22 cellular contexts compared by ENCODE assay signal in the genomic region with DNA sequence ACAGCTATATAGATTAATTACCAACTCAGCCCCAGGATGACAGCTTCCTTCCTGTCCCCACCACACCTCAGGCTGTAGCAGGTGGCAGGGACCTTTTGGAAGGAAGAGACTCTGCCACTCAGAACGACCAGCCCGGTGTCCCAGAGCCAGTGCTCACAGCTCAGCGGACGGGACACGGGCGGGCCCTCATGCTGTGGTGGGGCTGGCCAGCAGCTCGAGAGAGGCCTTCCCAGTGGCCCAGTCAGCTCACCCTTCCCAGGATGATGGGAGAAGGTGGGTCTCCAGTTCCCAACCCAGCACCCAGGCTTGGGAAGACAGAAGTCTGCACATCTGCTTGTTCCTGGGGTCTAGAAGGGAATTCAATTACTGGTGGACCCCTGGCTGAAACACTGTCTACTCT. TPM values are rescaled to one million over a fixed set of nuclear protein-coding genes. Genes with fewer than 3 reads are reported as not detected.
DNase-seq lines count a peak whose midpoint lies in the region; ATAC-seq, FAIRE-seq and TF ChIP-seq lines count a peak whose summit lies in the region.
"Had no signal": no experiment of that assay in that cellular context is flagged by ENCODE, and none has a peak within 500 bp of the region (broad histone marks: within the 10 kb centered on the region; RNA-seq: fewer than 3 reads in every experiment).

No MANE protein-coding gene starts in this region.

- ATAC-seq in left cardiac atrium (no peak), T-helper 17 cell (no peak)
- ATAC-seq: HepG2 had no signal

- TF ChIP-seq POLR2A in thyroid gland (IDR thresholded peaks at IDR 0.05) = no peak

- H3K36me3 ChIP-seq in kidney (ENCODE audit: control insufficient read depth in 1 of 2, insufficient read depth in 2 of 2, low read length in 2 of 2) (peaks cover 10 to 20% of the 10 kb centered on the region in 2 donors), thyroid gland (peaks cover 10 to 20% of the 10 kb centered on the region in 2 donors)

- peak; percentile 41 for DNase-seq in cardiac septum (ENCODE audit: low spot score)
- no peak for DNase-seq in left cardiac atrium
- DNase-seq in T-helper 17 cell = no peak
- peak; percentile 46 for DNase-seq in kidney
- no peak for DNase-seq in thyroid gland
- DNase-seq in NCI-H2029 treated with DMSO at 0.1 percent for 48 hours (lab: John Stamatoyannopoulos, UW) = no peak
- no peak for DNase-seq in NCI-H2227 (lab: John Stamatoyannopoulos, UW; ENCODE audit: unreplicated experiment)
- DNase-seq in epidermal melanocyte (ENCODE audit: insufficient read length, low spot score) = no peak
- DNase-seq: ACHN; BE2C; CD4-positive, alpha-beta T cell; DMS153; DMS79; GDM1; GOT3; H9 had no signal

- 84 to 85% methylated on average over 5 to 7 of the region's 7 CpGs for WGBS in thyroid gland, 2 donors

- H3K9ac ChIP-seq in kidney (ENCODE audit: low read length in 2 of 2) = peak overlapping the region in 1 of 2 donors; percentile 26

- peaks cover 2% of the 10 kb centered on the region for H3K36me3 Mint-ChIP-seq in T-helper 17 cell (ENCODE audit: low read depth)

- H3K4me1 Mint-ChIP-seq in T-helper 17 cell = peaks cover 3% of the 10 kb centered on the region
- H3K4me1 Mint-ChIP-seq: H9, IgD-negative memory B cell had no signal

- TF ChIP-seq CTCF in kidney (IDR thresholded peaks at IDR 0.05; ENCODE audit: borderline replicate concordance, extremely low read depth, insufficient read depth) (no peak), thyroid gland (IDR thresholded peaks at IDR 0.05) (no peak)

- H3K27me3 Mint-ChIP-seq in T-helper 17 cell = no peaks in the 10 kb centered on the region
- H3K27me3 Mint-ChIP-seq: CD4-positive, alpha-beta T cell; IgD-negative memory B cell had no signal

- no peak overlapping the region for H3K4me3 ChIP-seq in kidney (ENCODE audit: low read length in 2 of 2)
- no peak overlapping the region for H3K4me3 ChIP-seq in thyroid gland (replicated peaks in 1 of 3)

- H3K27ac Mint-ChIP-seq in T-helper 17 cell = peak overlapping the region; percentile 49
- H3K27ac Mint-ChIP-seq: CD4-positive, alpha-beta T cell had no signal

- H3K4me3 Mint-ChIP-seq in T-helper 17 cell = no peak overlapping the region
- H3K4me3 Mint-ChIP-seq: CD4-positive, alpha-beta T cell; H9; IgD-negative memory B cell had no signal

- no peak for FAIRE-seq in kidney (lab: Jason Lieb, UNC)
- FAIRE-seq: A204.1, GM12892, GM18507, HepG2 had no signal

- intact Hi-C loops in cardiac septum (cut with DNase I) (no loop called here), left cardiac atrium (cut with DNase I) (no loop called here), kidney (cut with DNase I) (no loop called here), thyroid gland (cut with DNase I) (no loop called here)

- peak overlapping the region; percentile 73 to 82 for H3K27ac ChIP-seq in kidney (ENCODE audit: low read depth in 2 of 2, low read length in 2 of 2)
- peak overlapping the region; percentile 18 to 41 (median 39) for H3K27ac ChIP-seq in thyroid gland
- H3K27ac ChIP-seq: C4-2B had no signal

- no peaks in the 10 kb centered on the region for H3K9me3 ChIP-seq in T-helper 17 cell (ENCODE audit: control insufficient read depth, low read length, poor library complexity, severe bottlenecking)
- H3K9me3 ChIP-seq in kidney (ENCODE audit: control insufficient read depth in 1 of 2, low read length in 2 of 2) = no peaks in the 10 kb centered on the region
- H3K9me3 ChIP-seq in thyroid gland = no peaks in the 10 kb centered on the region
- H3K9me3 ChIP-seq: BE2C had no signal

- H3K27me3 ChIP-seq in thyroid gland = no peaks in the 10 kb centered on the region
- H3K27me3 ChIP-seq: BE2C had no signal

- peaks cover 25 to 35% of the 10 kb centered on the region in 2 donors for H3K4me1 ChIP-seq in kidney (ENCODE audit: control insufficient read depth in 1 of 2, insufficient read depth in 1 of 2, low read depth in 1 of 2, low read length in 2 of 2)
- no peaks in the 10 kb centered on the region for H3K4me1 ChIP-seq in thyroid gland
- H3K4me1 ChIP-seq: BE2C had no signal

RNA-seq across cellular contexts. Expression of a gene that starts 10.5 kb away (rescaled TPM):
- total RNA-seq in cardiac septum = 43.7 TPM
- total RNA-seq in left cardiac atrium = 10 to 100 TPM; 39.1 to 41.0 TPM
- 10 to 100 TPM; 44.7 to 49.6 TPM for total RNA-seq in T-helper 17 cell
- 30.6 TPM for total RNA-seq in kidney
- 69.4 TPM for polyA plus RNA-seq in kidney (ENCODE audit: insufficient read depth, low read depth, low replicate concordance)
- 10 to 100 TPM; 27.0 to 61.1 (median 38.9) TPM for total RNA-seq in thyroid gland

RNA-seq across cellular contexts. Expression of a gene that starts 30.2 kb away (rescaled TPM):
- total RNA-seq in cardiac septum (9.9 TPM), left cardiac atrium (10 to 100 TPM; 11.0 to 11.6 TPM), T-helper 17 cell (10 to 100 TPM; 15.6 to 20.0 TPM), kidney (27.6 TPM), thyroid gland (10 to 100 TPM; 22.9 to 35.3 (median 25.1) TPM)
- polyA plus RNA-seq in kidney (ENCODE audit: insufficient read depth, low read depth, low replicate concordance) = 20.7 TPM

RNA-seq across cellular contexts. Expression of a gene that starts 30.4 kb away (rescaled TPM):
- total RNA-seq in cardiac septum = 0.65 TPM
- total RNA-seq in left cardiac atrium = under 1 TPM; 0.52 to 0.85 TPM
- not detected for total RNA-seq in T-helper 17 cell
- 1.8 TPM for total RNA-seq in kidney
- 4.0 TPM for polyA plus RNA-seq in kidney (ENCODE audit: insufficient read depth, low read depth, low replicate concordance)
- total RNA-seq in thyroid gland = 1 to 10 TPM in 3 of 4 donors, under 1 TPM in 1; 0.25 to 4.1 (median 2.8) TPM
- polyA plus RNA-seq: HepG2 had no signal

Comparison
In these comparisons a context has a peak if more than half of its experiments do, and no peak if none do; other contexts are left out.
1. DNase-seq: peak in cardiac septum (single experiment) and kidney (single experiment); none in left cardiac atrium (single experiment), T-helper 17 cell (0 of 3), thyroid gland (0 of 2), NCI-H2029 treated with DMSO at 0.1 percent for 48 hours (single experiment), NCI-H2227 (single experiment) and epidermal melanocyte (single experiment).